Comparison of ENCODE assay signal across 31 cellular contexts in the genomic region with DNA sequence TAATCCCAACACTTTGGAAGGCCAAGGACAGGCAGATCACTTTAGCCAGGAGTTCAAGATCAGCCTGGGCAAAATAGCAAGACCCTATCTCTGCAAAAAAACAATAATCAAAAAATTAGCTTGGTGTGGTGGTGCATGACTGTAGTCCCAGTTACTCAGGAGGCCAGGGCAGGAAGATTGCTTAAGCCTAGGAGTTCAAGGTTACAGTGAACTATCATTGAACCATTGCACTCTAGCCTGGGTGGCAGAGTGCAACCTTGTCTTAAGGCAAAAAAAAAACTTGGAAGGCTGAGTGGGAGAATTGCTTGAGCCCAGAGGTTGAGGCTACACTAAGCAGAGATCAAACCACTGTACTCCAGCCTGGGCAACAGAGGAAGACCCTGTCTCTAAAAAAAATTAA.
"Had no signal": no experiment of that assay in that cellular context is flagged by ENCODE, and none has a peak within 500 bp of the region (broad histone marks: within the 10 kb centered on the region; RNA-seq: fewer than 3 reads in every experiment).

No MANE protein-coding gene starts in this region.

- H3K27ac Mint-ChIP-seq: activated B cell treated with CpG ODN at 0.5 μM for 24 hours; activated CD8-positive, alpha-beta T cell treated with anti-CD3 and anti-CD28 coated beads for 36 hours; activated naive CD4-positive, alpha-beta T cell treated with anti-CD3 and anti-CD28 coated beads for 36 hours; activated naive CD4-positive, alpha-beta T cell treated with anti-CD3 and anti-CD28 coated beads, Interleukin-2, amount 50 U/mL, for 24 hours; activated naive CD8-positive, alpha-beta T cell treated with anti-CD3 and anti-CD28 coated beads for 36 hours; activated naive CD8-positive, alpha-beta T cell treated with anti-CD3 and anti-CD28 coated beads, Interleukin-2, amount 50 U/mL, for 24 hours; activated T-helper 1 cell treated with anti-CD3 and anti-CD28 coated beads, Interleukin-12 subunit alpha, Interleukin-12 subunit beta, Interleukin-2, Interleukin-4 antibody, amounts not matched to agents 30 ng/mL and 10 ng/mL and 1 ng/mL, durations not matched to agents 14 hours and 24 hours and 36 hours; activated T-helper 2 cell treated with anti-CD3 and anti-CD28 coated beads, Interferon-gamma antibody, Interleukin-2, Interleukin-4, amounts not matched to agents 10 μg/mL and 5 μg/mL and 100 μg/mL, durations not matched to agents 14 hours and 24 hours and 36 hours; endodermal cell; T-helper 17 cell; T-helper 2 cell treated with Interferon-gamma antibody and Interleukin-4, amounts not matched to agents 5 μg/mL and 100 μg/mL, for 36 hours had no signal

- H3K9me3 ChIP-seq: adrenal gland, body of pancreas, colonic mucosa had no signal

- H3K36me3 Mint-ChIP-seq: activated naive CD4-positive, alpha-beta T cell treated with anti-CD3 and anti-CD28 coated beads, Interleukin-2, amount 50 U/mL, for 24 hours; activated naive CD8-positive, alpha-beta T cell treated with anti-CD3 and anti-CD28 coated beads for 36 hours had no signal

- H3K4me1 ChIP-seq: adrenal gland, body of pancreas, colonic mucosa had no signal

- H3K27me3 Mint-ChIP-seq: activated B cell treated with CpG ODN at 0.5 μM for 24 hours; activated CD8-positive, alpha-beta T cell treated with anti-CD3 and anti-CD28 coated beads for 36 hours; activated naive CD4-positive, alpha-beta T cell treated with anti-CD3 and anti-CD28 coated beads, Interleukin-2, amount 50 U/mL, for 24 hours; activated naive CD8-positive, alpha-beta T cell treated with anti-CD3 and anti-CD28 coated beads for 36 hours; activated naive CD8-positive, alpha-beta T cell treated with anti-CD3 and anti-CD28 coated beads, Interleukin-2, amount 50 U/mL, for 24 hours; T-helper 17 cell had no signal

- H3K27me3 ChIP-seq: adrenal gland, body of pancreas, colonic mucosa had no signal

- H3K4me3 ChIP-seq: adrenal gland, body of pancreas, colonic mucosa had no signal

- H3K27ac ChIP-seq: adrenal gland, body of pancreas, colonic mucosa, WERI-Rb-1 had no signal

- ATAC-seq: activated CD4-positive, CD25-positive, alpha-beta regulatory T cell treated with anti-CD3 and anti-CD28 coated beads, Interleukin-2, amount 50 U/mL, for 24 hours; activated CD8-positive, alpha-beta T cell treated with anti-CD3 and anti-CD28 coated beads for 36 hours; activated naive CD8-positive, alpha-beta T cell treated with anti-CD3 and anti-CD28 coated beads, Interleukin-2, amount 50 U/mL, for 24 hours; activated T-cell treated with anti-CD3 and anti-CD28 coated beads, Interleukin-2, amount 50 U/mL, for 4 hours; body of pancreas; esophagus mucosa; T-helper 17 cell had no signal

- DNase-seq: activated B cell treated with CpG ODN at 0.5 μM for 24 hours; activated CD4-positive, alpha-beta T cell treated with anti-CD3 and anti-CD28 coated beads for 48 hours; activated CD4-positive, alpha-beta T cell treated with anti-CD3 and anti-CD28 coated beads, Interleukin-2, amount 50 U/mL, for 1 hour; activated CD4-positive, alpha-beta T cell treated with anti-CD3 and anti-CD28 coated beads, Interleukin-2, amount 50 U/mL, for 48 hours; activated CD8-positive, alpha-beta memory T cell treated with anti-CD3 and anti-CD28 coated beads for 24 hours; activated CD8-positive, alpha-beta T cell treated with anti-CD3 and anti-CD28 coated beads for 36 hours; activated effector memory CD4-positive, alpha-beta T cell treated with anti-CD3 and anti-CD28 coated beads, Interleukin-2, amount 50 U/mL, for 16 hours; activated naive CD4-positive, alpha-beta T cell treated with anti-CD3 and anti-CD28 coated beads for 36 hours; activated naive CD8-positive, alpha-beta T cell treated with anti-CD3 and anti-CD28 coated beads for 36 hours; activated naive CD8-positive, alpha-beta T cell treated with anti-CD3 and anti-CD28 coated beads, Interleukin-2, amount 50 U/mL, for 24 hours; activated T-cell treated with anti-CD3 and anti-CD28 coated beads, Interleukin-2, amount 50 U/mL, for 4 hours; adrenal gland; amygdala; aorta; body of pancreas; central memory CD4-positive, alpha-beta T cell; cerebellar nuclear complex; colonic mucosa; effector memory CD4-positive, alpha-beta T cell; endodermal cell; foreskin fibroblast; T-helper 1 cell; T-helper 17 cell; T1000; WERI-Rb-1 had no signal

- H3K36me3 ChIP-seq: adrenal gland, colonic mucosa, WERI-Rb-1 had no signal

- H3K9me3 Mint-ChIP-seq: activated B cell treated with CpG ODN at 0.5 μM for 24 hours; activated CD8-positive, alpha-beta T cell treated with anti-CD3 and anti-CD28 coated beads for 36 hours; activated naive CD4-positive, alpha-beta T cell treated with anti-CD3 and anti-CD28 coated beads for 36 hours; activated naive CD4-positive, alpha-beta T cell treated with anti-CD3 and anti-CD28 coated beads, Interleukin-2, amount 50 U/mL, for 24 hours; activated naive CD8-positive, alpha-beta T cell treated with anti-CD3 and anti-CD28 coated beads for 36 hours; activated naive CD8-positive, alpha-beta T cell treated with anti-CD3 and anti-CD28 coated beads, Interleukin-2, amount 50 U/mL, for 24 hours; activated T-cell treated with anti-CD3 and anti-CD28 coated beads, Interleukin-2, amount 50 U/mL, for 4 hours; activated T-helper 1 cell treated with anti-CD3 and anti-CD28 coated beads, Interleukin-12 subunit alpha, Interleukin-12 subunit beta, Interleukin-2, Interleukin-4 antibody, amounts not matched to agents 30 ng/mL and 10 ng/mL and 1 ng/mL, durations not matched to agents 14 hours and 24 hours and 36 hours; activated T-helper 2 cell treated with anti-CD3 and anti-CD28 coated beads, Interferon-gamma antibody, Interleukin-2, Interleukin-4, amounts not matched to agents 10 μg/mL and 5 μg/mL and 100 μg/mL, durations not matched to agents 14 hours and 24 hours and 36 hours; endodermal cell; T-helper 2 cell treated with Interferon-gamma antibody and Interleukin-4, amounts not matched to agents 5 μg/mL and 100 μg/mL, for 36 hours had no signal

- H3K4me3 Mint-ChIP-seq: activated B cell treated with CpG ODN at 0.5 μM for 24 hours; activated CD8-positive, alpha-beta T cell treated with anti-CD3 and anti-CD28 coated beads for 36 hours; activated naive CD4-positive, alpha-beta T cell treated with anti-CD3 and anti-CD28 coated beads for 36 hours; activated naive CD4-positive, alpha-beta T cell treated with anti-CD3 and anti-CD28 coated beads, Interleukin-2, amount 50 U/mL, for 24 hours; activated naive CD8-positive, alpha-beta T cell treated with anti-CD3 and anti-CD28 coated beads for 36 hours; activated naive CD8-positive, alpha-beta T cell treated with anti-CD3 and anti-CD28 coated beads, Interleukin-2, amount 50 U/mL, for 24 hours; activated T-cell treated with anti-CD3 and anti-CD28 coated beads, Interleukin-2, amount 50 U/mL, for 4 hours; activated T-helper 1 cell treated with anti-CD3 and anti-CD28 coated beads, Interleukin-12 subunit alpha, Interleukin-12 subunit beta, Interleukin-2, Interleukin-4 antibody, amounts not matched to agents 30 ng/mL and 10 ng/mL and 1 ng/mL, durations not matched to agents 14 hours and 24 hours and 36 hours; endodermal cell; T-helper 17 cell; T-helper 2 cell treated with Interferon-gamma antibody and Interleukin-4, amounts not matched to agents 5 μg/mL and 100 μg/mL, for 36 hours had no signal
